In genomic region chr10:113764598-113764997, GRCh38 we compare ENCODE assay signal across 16 cellular contexts. TPM values are rescaled to one million over a fixed set of nuclear protein-coding genes. Genes with fewer than 3 reads are reported as not detected.
DNase-seq lines count a peak whose midpoint lies in the region; ATAC-seq, FAIRE-seq and TF ChIP-seq lines count a peak whose summit lies in the region.
"Had no signal": no experiment of that assay in that cellular context is flagged by ENCODE, and none has a peak within 500 bp of the region (broad histone marks: within the 10 kb centered on the region; RNA-seq: fewer than 3 reads in every experiment).

No MANE protein-coding gene starts in this region.

- H3K27me3 ChIP-seq in body of pancreas (no peaks in the 10 kb centered on the region), GM23248 (replicated peaks; ENCODE audit: insufficient read depth) (peaks cover 36% of the 10 kb centered on the region)
- H3K27me3 ChIP-seq: BLaER1 had no signal

- 44 to 80% methylated on average over 1 of the region's 1 CpG for WGBS in body of pancreas, 2 donors
- WGBS in GM23248 (ENCODE audit: low coverage in 1 of 2, low lambda C conversion rate in 2 of 2, missing lambda C conversion rate in 2 of 2), 2 experiments = 44 to 74% methylated on average over 1 of the region's 1 CpG

- H3F3A ChIP-seq in GM23248 (ENCODE audit: insufficient read depth) = no peaks in the 10 kb centered on the region

- H3K36me3 ChIP-seq in body of pancreas (replicated peaks in 1 of 2; ENCODE audit: insufficient read depth in 1 of 2, low read depth in 2 of 2) (no peaks in the 10 kb centered on the region), mucosa of descending colon (ENCODE audit: low read depth) (no peaks in the 10 kb centered on the region), GM23248 (ENCODE audit: low read depth) (no peaks in the 10 kb centered on the region)
- H3K36me3 ChIP-seq: BLaER1 had no signal

- no peak for FAIRE-seq in frontal cortex (lab: Jason Lieb, UNC)
- FAIRE-seq: H54 had no signal

- peak; percentile 1 for DNase-seq in NCI-H2227 treated with DMSO at 0.1 percent for 48 hours (lab: John Stamatoyannopoulos, UW)
- DNase-seq in NCI-H2227 (lab: John Stamatoyannopoulos, UW; ENCODE audit: unreplicated experiment) = no peak
- DNase-seq in body of pancreas = no peak
- no peak for DNase-seq in mucosa of descending colon
- DNase-seq in retinal pigment epithelial cell (ENCODE audit: low read depth) = peak; percentile 4
- DNase-seq in NCI-H2171 (lab: John Stamatoyannopoulos, UW) = no peak
- DNase-seq in frontal cortex (ENCODE audit: low spot score in 2 of 2) = no peak
- DNase-seq in GM23248 = no peak
- DNase-seq: 8988T; AML-193; Caco-2; CD8-positive, alpha-beta memory T cell had no signal

- no peaks in the 10 kb centered on the region for H4K20me1 ChIP-seq in GM23248 (ENCODE audit: insufficient read depth)
- H4K20me1 ChIP-seq: BLaER1 had no signal

- H3K9ac ChIP-seq in GM23248 = no peak overlapping the region
- H3K9ac ChIP-seq: BLaER1 had no signal

- ATAC-seq in body of pancreas (peak; percentile 81), mucosa of descending colon (peak; percentile 82)
- ATAC-seq: HCT116 had no signal

- no peaks in the 10 kb centered on the region for H3K79me2 ChIP-seq in GM23248 (ENCODE audit: insufficient read depth)

- H3K9me3 ChIP-seq in body of pancreas = no peaks in the 10 kb centered on the region
- H3K9me3 ChIP-seq in mucosa of descending colon = no peaks in the 10 kb centered on the region
- no peaks in the 10 kb centered on the region for H3K9me3 ChIP-seq in GM23248 (ENCODE audit: low read depth)

- no peak for TF ChIP-seq CTCF in body of pancreas (IDR thresholded peaks at IDR 0.05)
- no peak for TF ChIP-seq CTCF in mucosa of descending colon (IDR thresholded peaks at IDR 0.05)
- no peak for TF ChIP-seq CTCF in retinal pigment epithelial cell (conservative IDR thresholded peaks at IDR 0.05; ENCODE audit: low read depth, low read length)

- no peak for TF ChIP-seq POLR2A in body of pancreas (IDR thresholded peaks at IDR 0.05)

- peaks cover 45% of the 10 kb centered on the region for H3K4me1 ChIP-seq in body of pancreas
- H3K4me1 ChIP-seq in mucosa of descending colon (ENCODE audit: low read depth) = peaks cover 6% of the 10 kb centered on the region
- no peaks in the 10 kb centered on the region for H3K4me1 ChIP-seq in GM23248 (ENCODE audit: insufficient read depth)
- H3K4me1 ChIP-seq: BLaER1 had no signal

- intact Hi-C loops in body of pancreas (cut with DNase I) = no loop called here
- intact Hi-C loops in mucosa of descending colon (cut with DNase I, micrococcal nuclease) = no loop called here

- H3K4me3 ChIP-seq in body of pancreas (no peak overlapping the region), mucosa of descending colon (no peak overlapping the region), retinal pigment epithelial cell (ENCODE audit: low read length) (no peak overlapping the region), GM23248 (no peak overlapping the region)
- H3K4me3 ChIP-seq: BLaER1 had no signal

- peak overlapping the region in 3 of 4 donors; percentile 20 to 63 (median 20) for H3K27ac ChIP-seq in body of pancreas
- no peak overlapping the region for H3K27ac ChIP-seq in GM23248
- H3K27ac ChIP-seq: BLaER1 had no signal

- H3K4me2 ChIP-seq in GM23248 (ENCODE audit: unreplicated experiment) = no peak overlapping the region
- H3K4me2 ChIP-seq: BLaER1 had no signal

- no peaks in the 10 kb centered on the region for H3K9me2 ChIP-seq in GM23248 (ENCODE audit: insufficient read depth)

- in situ Hi-C loops in GM23248 (cut with MboI) = no loop called here

- H2AFZ ChIP-seq in GM23248 = no peak overlapping the region

RNA-seq across cellular contexts. Expression of gene PLEKHS1, which starts 13.1 kb away (rescaled TPM):
- total RNA-seq in body of pancreas (1 to 10 TPM; 6.2 to 7.6 TPM), mucosa of descending colon (10 to 100 TPM in 1 of 3 donors, 1 to 10 TPM in 2; 5.3 to 19.3 (median 6.5) TPM), frontal cortex (not detected)
- total RNA-seq in GM23248 (2014; rRNA removed; shearing (Covaris generic)) = 0.38 TPM in 1 of 2 replicates, not detected in the other
- not detected in 2 replicates for polyA plus RNA-seq in GM23248 (2016; fragmentation: Nextera tagmentation; extraction: Ambion mirVana)
- total RNA-seq: Caco-2; CD8-positive, alpha-beta memory T cell; Daoy had no signal
- polyA plus RNA-seq: CD8-positive, alpha-beta memory T cell had no signal

Comparison
In these comparisons a context has a peak if more than half of its experiments do, and no peak if none do; other contexts are left out.
1. DNase-seq: peak in NCI-H2227 treated with DMSO at 0.1 percent for 48 hours (single experiment) and retinal pigment epithelial cell (single experiment); none in NCI-H2227 (single experiment), body of pancreas (0 of 4), mucosa of descending colon (0 of 3), NCI-H2171 (single experiment), frontal cortex (0 of 2) and GM23248 (single experiment).